Comparison of ENCODE assay signal across 27 cellular contexts in the genomic region with DNA sequence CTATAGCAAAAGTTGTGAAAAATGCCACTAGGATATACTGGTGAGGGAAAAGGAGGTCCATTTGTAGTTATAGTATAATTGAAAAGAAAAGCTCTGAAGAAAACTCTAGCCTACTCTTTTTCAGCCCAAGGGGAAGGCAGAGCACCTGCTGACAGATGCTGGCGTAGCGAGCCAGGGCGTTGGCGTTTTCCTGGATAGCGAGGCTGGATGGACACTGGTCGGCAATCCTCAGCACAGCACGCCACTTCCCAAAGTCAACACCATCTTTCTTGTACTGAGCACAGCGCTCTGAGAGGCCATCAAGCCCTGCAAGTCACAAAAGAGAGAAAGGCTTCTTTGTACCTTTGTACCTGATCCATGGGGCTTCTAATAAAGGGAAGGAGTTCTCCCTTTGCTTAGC. TPM values are rescaled to one million over a fixed set of nuclear protein-coding genes. Genes with fewer than 3 reads are reported as not detected.
"Had no signal": no experiment of that assay in that cellular context is flagged by ENCODE, and none has a peak within 500 bp of the region (broad histone marks: within the 10 kb centered on the region; RNA-seq: fewer than 3 reads in every experiment).

No MANE protein-coding gene starts in this region.

- H3K4me1 Mint-ChIP-seq: endodermal cell, nephron progenitor cell had no signal

- H3K4me3 ChIP-seq: coronary artery, esophagus squamous epithelium, gastrocnemius medialis, thyroid gland, upper lobe of right lung had no signal

- H3K4me3 Mint-ChIP-seq: endodermal cell; nephron progenitor cell; stimulated activated naive CD8-positive, alpha-beta T cell treated with anti-CD3 and anti-CD28 coated beads, Interleukin-15, Interleukin-2, amounts not matched to agents 100 ng/mL and 50 ng/mL, for 24 hours had no signal

- H3K27ac ChIP-seq: coronary artery, esophagus squamous epithelium, gastrocnemius medialis, parathyroid adenoma, thyroid gland, upper lobe of right lung had no signal

- FAIRE-seq: astrocyte, islet of Langerhans had no signal

- H3K27ac Mint-ChIP-seq: activated naive CD4-positive, alpha-beta T cell treated with anti-CD3 and anti-CD28 coated beads, Interleukin-2, amount 50 U/mL, for 72 hours; endodermal cell; nephron progenitor cell; stimulated activated naive CD8-positive, alpha-beta T cell treated with anti-CD3 and anti-CD28 coated beads, Interleukin-15, Interleukin-2, amounts not matched to agents 100 ng/mL and 50 ng/mL, for 24 hours had no signal

- H3K9me3 ChIP-seq: esophagus squamous epithelium, gastrocnemius medialis, thyroid gland, upper lobe of right lung had no signal

- H3K4me1 ChIP-seq: esophagus squamous epithelium, gastrocnemius medialis, parathyroid adenoma, thyroid gland, upper lobe of right lung had no signal

- H2AFZ ChIP-seq: parathyroid adenoma had no signal

- H3K9ac ChIP-seq: parathyroid adenoma had no signal

- H3K36me3 ChIP-seq: esophagus squamous epithelium, gastrocnemius medialis, thyroid gland, upper lobe of right lung had no signal

- DNase-seq: activated gamma-delta T cell treated with Interleukin-2 at 50 U/mL for 16 hours; activated T-cell treated with anti-CD3 and anti-CD28 coated beads, Interleukin-2, amount 50 U/mL, for 1 hour; central memory CD4-positive, alpha-beta T cell; endodermal cell; esophagus squamous epithelium; gastrocnemius medialis; hypothalamus; mesenchymal stem cell; nephron progenitor cell; right cardiac atrium; stimulated activated CD4-positive, alpha-beta T cell treated with anti-CD3 and anti-CD28 coated beads, Interleukin-12 subunit alpha, Interleukin-12 subunit beta, amount 100 ng/mL, for 4 hours; stimulated activated CD4-positive, alpha-beta T cell treated with anti-CD3 and anti-CD28 coated beads, Interleukin-4, amount 100 ng/mL, for 4 hours; substantia nigra; T-helper 9 cell; thyroid gland; upper lobe of right lung had no signal

- H3K9me3 Mint-ChIP-seq: endodermal cell, nephron progenitor cell had no signal

- H3K79me2 ChIP-seq: parathyroid adenoma had no signal

- ATAC-seq: activated naive CD4-positive, alpha-beta T cell treated with anti-CD3 and anti-CD28 coated beads, Interleukin-2, amount 50 U/mL, for 72 hours; gastrocnemius medialis; right cardiac atrium; upper lobe of right lung had no signal

- H3K27me3 ChIP-seq: esophagus squamous epithelium, gastrocnemius medialis, thyroid gland, upper lobe of right lung had no signal

RNA-seq across cellular contexts. Expression of gene ALDOB, which starts 8.2 kb away (rescaled TPM):
- total RNA-seq: activated naive CD4-positive, alpha-beta T cell treated with anti-CD3 and anti-CD28 coated beads, Interleukin-2, amount 50 U/mL, for 72 hours; astrocyte; esophagus squamous epithelium; mononuclear cell; myocyte; pulmonary artery endothelial cell; skeletal muscle tissue; thyroid gland; upper lobe of right lung had no signal

RNA-seq across cellular contexts. Expression of gene BAAT, which starts 42.5 kb away (rescaled TPM):
- total RNA-seq: activated naive CD4-positive, alpha-beta T cell treated with anti-CD3 and anti-CD28 coated beads, Interleukin-2, amount 50 U/mL, for 72 hours; endodermal cell; esophagus squamous epithelium; lower leg skin; thyroid gland had no signal
